ENCODE assay signal across 16 cellular contexts in genomic region chr2:23719721-23720120, GRCh38.
A peak's percentile ranks its signal among the peaks of the same experiment; 100 is the strongest.
DNase-seq lines count a peak whose midpoint lies in the region; ATAC-seq and TF ChIP-seq lines count a peak whose summit lies in the region.
"Had no signal": no experiment of that assay in that cellular context is flagged by ENCODE, and none has a peak within 500 bp of the region (broad histone marks: within the 10 kb centered on the region; RNA-seq: fewer than 3 reads in every experiment).

No MANE protein-coding gene starts in this region.

- H3K27ac Mint-ChIP-seq in glutamatergic neuron (ENCODE audit: unreplicated experiment) (peak overlapping the region; percentile 44), nephron progenitor cell (peak overlapping the region; percentile 43)
- H3K27ac Mint-ChIP-seq: CD4-positive, CD25-positive, alpha-beta regulatory T cell had no signal

- H3K36me3 Mint-ChIP-seq in glutamatergic neuron (ENCODE audit: unreplicated experiment): peaks cover 38% of the 10 kb centered on the region
- H3K36me3 Mint-ChIP-seq in nephron progenitor cell (ENCODE audit: low read depth): peaks cover 55% of the 10 kb centered on the region

- H3K4me3 Mint-ChIP-seq in glutamatergic neuron (ENCODE audit: unreplicated experiment) (no peak overlapping the region), nephron progenitor cell (no peak overlapping the region)
- H3K4me3 Mint-ChIP-seq: CD4-positive, CD25-positive, alpha-beta regulatory T cell; CD8-positive, alpha-beta memory T cell had no signal

- H3K4me1 Mint-ChIP-seq in glutamatergic neuron (ENCODE audit: low read depth, unreplicated experiment): peaks cover 4% of the 10 kb centered on the region
- H3K4me1 Mint-ChIP-seq in nephron progenitor cell: no peaks in the 10 kb centered on the region

- TF ChIP-seq CTCF in glutamatergic neuron (IDR thresholded peaks at IDR 0.05; ENCODE audit: partially characterized antibody, unreplicated experiment) (no peak), nephron progenitor cell (IDR thresholded peaks at IDR 0.05) (no peak)

- H3K27me3 Mint-ChIP-seq in glutamatergic neuron (ENCODE audit: unreplicated experiment): peaks cover 9% of the 10 kb centered on the region
- peaks cover 2% of the 10 kb centered on the region for H3K27me3 Mint-ChIP-seq in nephron progenitor cell (ENCODE audit: low read depth, poor library complexity)
- H3K27me3 Mint-ChIP-seq: CD4-positive, CD25-positive, alpha-beta regulatory T cell; CD8-positive, alpha-beta memory T cell had no signal

- peak; percentile 72 for DNase-seq in NCI-H2171 treated with DMSO at 0.1 percent for 48 hours (lab: John Stamatoyannopoulos, UW)
- DNase-seq in glutamatergic neuron: no peak
- DNase-seq in nephron progenitor cell: no peak
- DNase-seq in DMS79 treated with DMSO at 0.1 percent for 48 hours (lab: John Stamatoyannopoulos, UW): no peak
- DNase-seq in NCI-H82 (lab: John Stamatoyannopoulos, UW): no peak
- DNase-seq: ACHN; BE2C; C1 segment of cervical spinal cord; CD4-positive, CD25-positive, alpha-beta regulatory T cell; CD8-positive, alpha-beta memory T cell; COR-L47; GDM1; GOT3; H7 had no signal

- ATAC-seq in HG02973 (IDR thresholded peaks at IDR 0.05; ENCODE audit: unreplicated experiment): no peak
- ATAC-seq: HCT116 had no signal

- H3K9me3 Mint-ChIP-seq in glutamatergic neuron (ENCODE audit: unreplicated experiment) (peaks cover 33% of the 10 kb centered on the region), nephron progenitor cell (peaks cover 33% of the 10 kb centered on the region)
